Comparison of ENCODE assay signal across 15 cellular contexts in the genomic region with DNA sequence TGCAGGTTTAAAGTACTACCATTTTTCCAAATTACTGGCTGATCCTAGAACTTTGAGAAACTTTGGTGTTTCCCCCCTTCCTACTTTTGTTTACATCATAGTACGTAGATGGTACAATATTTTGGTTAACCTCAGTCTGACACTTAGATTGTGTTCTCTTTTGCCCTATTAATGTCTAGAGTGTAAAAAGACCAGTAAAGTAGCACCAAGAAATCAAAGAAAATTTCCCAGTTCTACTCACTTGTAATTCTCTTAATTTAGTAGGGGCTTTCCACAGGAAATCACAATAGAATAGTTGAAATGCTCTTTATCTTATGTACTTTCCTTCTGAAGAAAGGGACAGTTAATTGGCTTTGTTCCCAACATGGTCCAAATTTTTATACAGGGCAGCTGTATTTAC. TPM values are rescaled to one million over a fixed set of nuclear protein-coding genes. Genes with fewer than 3 reads are reported as not detected.
DNase-seq lines count a peak whose midpoint lies in the region; ATAC-seq and TF ChIP-seq lines count a peak whose summit lies in the region.
"Had no signal": no experiment of that assay in that cellular context is flagged by ENCODE, and none has a peak within 500 bp of the region (broad histone marks: within the 10 kb centered on the region; RNA-seq: fewer than 3 reads in every experiment).

No MANE protein-coding gene starts in this region.

- no peaks in the 10 kb centered on the region for H3K23me2 ChIP-seq in H9 (ENCODE audit: insufficient read length, low read depth, low read length, poor library complexity, severe bottlenecking)

- no peak overlapping the region for H3K9ac ChIP-seq in H9 (ENCODE audit: extremely low read depth, insufficient read length, low read length)

- H3K9me3 Mint-ChIP-seq in activated CD8-positive, alpha-beta T cell treated with anti-CD3 and anti-CD28 coated beads, Interleukin-2, amount 10 ng/mL, durations not matched to agents 7 days and 5 days (ENCODE audit: insufficient read depth) = no peaks in the 10 kb centered on the region
- no peaks in the 10 kb centered on the region for H3K9me3 Mint-ChIP-seq in H9

- no peaks in the 10 kb centered on the region for H3K79me2 ChIP-seq in H9 (ENCODE audit: insufficient read depth, low read length)

- no peak overlapping the region for H2BK120ac ChIP-seq in H9 (ENCODE audit: low read depth, low read length, poor library complexity, severe bottlenecking)

- H3K36me3 Mint-ChIP-seq in activated CD8-positive, alpha-beta T cell treated with anti-CD3 and anti-CD28 coated beads, Interleukin-2, amount 10 ng/mL, durations not matched to agents 7 days and 5 days (ENCODE audit: low read depth) = peaks cover 47% of the 10 kb centered on the region
- no peaks in the 10 kb centered on the region for H3K36me3 Mint-ChIP-seq in H9 (ENCODE audit: insufficient read depth in 1 of 3, low read depth in 3 of 3)

- no peak overlapping the region for H3K27ac Mint-ChIP-seq in activated CD8-positive, alpha-beta T cell treated with anti-CD3 and anti-CD28 coated beads, Interleukin-2, amount 10 ng/mL, durations not matched to agents 7 days and 5 days
- H3K27ac Mint-ChIP-seq in H9 = no peak overlapping the region

- CTCF ChIA-PET in activated CD8-positive, alpha-beta T cell treated with anti-CD3 and anti-CD28 coated beads, Interleukin-2, amount 10 ng/mL, durations not matched to agents 7 days and 5 days (lab: Charles Lee) = interaction anchor here (1.0 kb wide), 1 partner anchor 73 kb away, joined by 3 read pairs; no protein-coding TSS in a partner anchor

- TF ChIP-seq CTCF in GM12865 (IDR thresholded peaks at IDR 0.05; ENCODE audit: insufficient read depth, low read depth, low read length, missing control alignments) (no peak), fibroblast of the aortic adventitia (IDR thresholded peaks at IDR 0.05; ENCODE audit: insufficient read depth, low read length) (no peak), H9 (conservative IDR thresholded peaks at IDR 0.05) (no peak), tibial nerve (IDR thresholded peaks at IDR 0.05) (no peak)

- no peak overlapping the region for H3K4me2 ChIP-seq in H9 (ENCODE audit: insufficient read depth, insufficient read length, low read length)

- WGBS in H9 (ENCODE audit: extremely low coverage, insufficient read length, low lambda C conversion rate) = no CpG with 5 or more reads among the region's 1 CpG
- 33 to 47% methylated on average over 1 of the region's 1 CpG for WGBS in tibial nerve, 2 donors

- H3K27ac ChIP-seq in H9 (ENCODE audit: insufficient read length, low read depth, low read length) (no peak overlapping the region), tibial nerve (no peak overlapping the region)

- H3K4me1 Mint-ChIP-seq in activated CD8-positive, alpha-beta T cell treated with anti-CD3 and anti-CD28 coated beads, Interleukin-2, amount 10 ng/mL, durations not matched to agents 7 days and 5 days (ENCODE audit: low read depth) = peaks cover 33% of the 10 kb centered on the region
- peaks cover 5 to 8% of the 10 kb centered on the region in 2 experiments; a peak in 2 of 4 replicates for H3K4me1 Mint-ChIP-seq in H9

- no peak overlapping the region for H3K4me3 Mint-ChIP-seq in activated CD8-positive, alpha-beta T cell treated with anti-CD3 and anti-CD28 coated beads, Interleukin-2, amount 10 ng/mL, durations not matched to agents 7 days and 5 days
- no peak overlapping the region for H3K4me3 Mint-ChIP-seq in H9

- no peak overlapping the region for H2BK20ac ChIP-seq in H9 (ENCODE audit: low read depth, low read length, poor library complexity, severe bottlenecking)

- H3T11ph ChIP-seq in H9 (ENCODE audit: low read length) = no peak overlapping the region

- no peak for TF ChIP-seq EP300 in tibial nerve (IDR thresholded peaks at IDR 0.05)

- no peak overlapping the region for H4K91ac ChIP-seq in H9 (ENCODE audit: insufficient read length, low read depth, low read length)

- H3K4me3 ChIP-seq in GM12865 (ENCODE audit: low read depth, low read length) (no peak overlapping the region), fibroblast of the aortic adventitia (ENCODE audit: low read depth, low read length) (no peak overlapping the region), tibial nerve (no peak overlapping the region)
- H3K4me3 ChIP-seq: K562 had no signal

- H2AK5ac ChIP-seq in H9 (ENCODE audit: insufficient read length, low read length) = no peak overlapping the region

- H3K36me3 ChIP-seq in tibial nerve = peaks cover 0 to 14% (median 0%) of the 10 kb centered on the region in 3 donors

- H3K23ac ChIP-seq in H9 (ENCODE audit: insufficient read length, low read depth, low read length) = no peak overlapping the region

- no peak overlapping the region for H2BK5ac ChIP-seq in H9 (ENCODE audit: insufficient read length, low read length)

- H3K9me3 ChIP-seq in H9 (ENCODE audit: control insufficient read depth, low read depth, low read length) = no peaks in the 10 kb centered on the region
- H3K9me3 ChIP-seq in tibial nerve = no peaks in the 10 kb centered on the region

- TF ChIP-seq POLR2A in tibial nerve (IDR thresholded peaks at IDR 0.05) = no peak

- H3K27me3 ChIP-seq in H9 (ENCODE audit: insufficient read depth, low read length) = no peaks in the 10 kb centered on the region
- no peaks in the 10 kb centered on the region for H3K27me3 ChIP-seq in tibial nerve

- no peak overlapping the region for H2BK12ac ChIP-seq in H9 (ENCODE audit: insufficient read length, low read depth, low read length)

- ATAC-seq in activated CD8-positive, alpha-beta T cell treated with anti-CD3 and anti-CD28 coated beads, Interleukin-2, amount 10 ng/mL, durations not matched to agents 7 days and 5 days = peak; percentile 57
- no peak for ATAC-seq in HG03196 (IDR thresholded peaks at IDR 0.05; ENCODE audit: unreplicated experiment)
- ATAC-seq: K562, left colon had no signal

- no peak overlapping the region for H4K5ac ChIP-seq in H9 (ENCODE audit: insufficient read length, low read depth, low read length)

- no peak overlapping the region for H3K4ac ChIP-seq in H9 (ENCODE audit: low read depth, low read length)

- no peaks in the 10 kb centered on the region for H4K20me1 ChIP-seq in H9 (ENCODE audit: control insufficient read depth, insufficient read depth, insufficient read length)

- H4K8ac ChIP-seq in H9 (replicated peaks; ENCODE audit: insufficient read length, low read depth, low read length) = no peak overlapping the region

- no peak overlapping the region for H3K14ac ChIP-seq in H9 (ENCODE audit: insufficient read depth, low read length)

- DNase-seq in A172 (ENCODE audit: low spot score) (peak; percentile 35), GM12865 (ENCODE audit: low read depth) (peak; percentile 14), fibroblast of the aortic adventitia (ENCODE audit: low read depth) (peak; percentile 60), H9 (no peak), SIG-M5 treated with dmso at 0.1 percent for 504 hours (lab: John Stamatoyannopoulos, UW; ENCODE audit: unreplicated experiment) (no peak), tibial nerve (ENCODE audit: low spot score in 2 of 2) (no peak)
- DNase-seq in activated CD8-positive, alpha-beta T cell treated with anti-CD3 and anti-CD28 coated beads, Interleukin-2, amount 10 ng/mL, durations not matched to agents 7 days and 5 days = no peak
- DNase-seq: AML-193; left colon; NCI-H1436; retina; stimulated activated CD4-positive, alpha-beta T cell treated with anti-CD3 and anti-CD28 coated beads, Interleukin-4, amount 100 ng/mL, for 24 hours; stimulated activated naive CD4-positive, alpha-beta T cell had no signal

- POLR2A ChIA-PET in activated CD8-positive, alpha-beta T cell treated with anti-CD3 and anti-CD28 coated beads, Interleukin-2, amount 10 ng/mL, durations not matched to agents 7 days and 5 days (lab: Charles Lee) = no interaction called here

- H2AFZ ChIP-seq in H9 (ENCODE audit: low read length) = no peak overlapping the region

- no peaks in the 10 kb centered on the region for H3K27me3 Mint-ChIP-seq in activated CD8-positive, alpha-beta T cell treated with anti-CD3 and anti-CD28 coated beads, Interleukin-2, amount 10 ng/mL, durations not matched to agents 7 days and 5 days (ENCODE audit: low read depth)
- no peaks in the 10 kb centered on the region for H3K27me3 Mint-ChIP-seq in H9 (ENCODE audit: low read depth)

- H3K4me1 ChIP-seq in H9 (ENCODE audit: insufficient read depth, low read length) = no peaks in the 10 kb centered on the region; the same call in 1 of the 2 replicates
- peaks cover 0 to 40% (median 5%) of the 10 kb centered on the region in 4 donors for H3K4me1 ChIP-seq in tibial nerve

- H3K18ac ChIP-seq in H9 (ENCODE audit: insufficient read length, low read depth, low read length) = no peak overlapping the region

- H2BK15ac ChIP-seq in H9 (ENCODE audit: low read depth, low read length) = no peak overlapping the region

- no peak overlapping the region for H3K56ac ChIP-seq in H9 (ENCODE audit: insufficient read length, low read depth, low read length)

- H3K79me1 ChIP-seq in H9 (ENCODE audit: insufficient read depth, low read depth, low read length, poor library complexity, severe bottlenecking) = no peaks in the 10 kb centered on the region

RNA-seq across cellular contexts. Expression of gene NFKB1, which starts 51.6 kb away (rescaled TPM):
- 27.3 and 29.7 TPM in 2 replicates for total RNA-seq in A172 (2014; rRNA removed; shearing (Covaris generic))
- total RNA-seq in activated CD8-positive, alpha-beta T cell treated with anti-CD3 and anti-CD28 coated beads, Interleukin-2, amount 10 ng/mL, durations not matched to agents 7 days and 5 days = 100 to 1,000 TPM; 150 to 162 TPM
- total RNA-seq in fibroblast of the aortic adventitia (ENCODE audit: low replicate concordance) (17.3 and 21.3 TPM in 2 replicates), H9 (2021) (5.7 and 6.4 TPM in 2 replicates), tibial nerve (10 to 100 TPM; 21.6 to 44.8 (median 28.3) TPM)

Comparison
In these comparisons a context has a peak if more than half of its experiments do, and no peak if none do; other contexts are left out.
1. DNase-seq: peak in A172 (single experiment), GM12865 (single experiment) and fibroblast of the aortic adventitia (single experiment); none in activated CD8-positive, alpha-beta T cell treated with anti-CD3 and anti-CD28 coated beads, Interleukin-2, amount 10 ng/mL, durations not matched to agents 7 days and 5 days (single experiment), H9 (single experiment), SIG-M5 treated with dmso at 0.1 percent for 504 hours (single experiment) and tibial nerve (0 of 2).